ENCODE assay signal across 21 cellular contexts in genomic region chr2:98543214-98543613, GRCh38.
"Had no signal": no experiment of that assay in that cellular context is flagged by ENCODE, and none has a peak within 500 bp of the region (broad histone marks: within the 10 kb centered on the region; RNA-seq: fewer than 3 reads in every experiment).

No MANE protein-coding gene starts in this region.

- DNase-seq: activated CD4-positive, alpha-beta T cell treated with anti-CD3 and anti-CD28 coated beads, Interleukin-2, amount 10 ng/mL, durations not matched to agents 7 days and 5 days; activated CD8-positive, alpha-beta T cell treated with anti-CD3 and anti-CD28 coated beads for 36 hours; activated naive CD4-positive, alpha-beta T cell; activated T-cell treated with anti-CD3 and anti-CD28 coated beads, Interleukin-2, amount 50 U/mL, for 4 hours; left ventricle myocardium superior; posterior cingulate gyrus; right cardiac atrium; T-helper 1 cell; uterus had no signal

- H3K9me3 Mint-ChIP-seq: activated CD4-positive, alpha-beta T cell treated with anti-CD3 and anti-CD28 coated beads, Interleukin-2, amount 10 ng/mL, durations not matched to agents 7 days and 5 days; activated CD8-positive, alpha-beta T cell treated with anti-CD3 and anti-CD28 coated beads for 36 hours; activated naive CD4-positive, alpha-beta T cell treated with anti-CD3 and anti-CD28 coated beads, Interleukin-2, amount 50 U/mL, for 72 hours; activated T-cell treated with anti-CD3 and anti-CD28 coated beads, Interleukin-2, amount 50 U/mL, for 4 hours; brain; nephron; stimulated activated naive CD8-positive, alpha-beta T cell treated with anti-CD3 and anti-CD28 coated beads, Interleukin-15, Interleukin-2, amounts not matched to agents 100 ng/mL and 50 ng/mL, for 24 hours; type B pancreatic cell had no signal

- H3K4me1 Mint-ChIP-seq: brain had no signal

- H3K27me3 ChIP-seq: adrenal gland, ascending aorta, uterus had no signal

- H3K36me3 ChIP-seq: uterus had no signal

- H3K4me1 ChIP-seq: adrenal gland, ascending aorta, uterus had no signal

- H3K27ac Mint-ChIP-seq: activated CD8-positive, alpha-beta T cell treated with anti-CD3 and anti-CD28 coated beads for 36 hours; nephron; stimulated activated naive CD8-positive, alpha-beta T cell treated with anti-CD3 and anti-CD28 coated beads, Interleukin-15, Interleukin-2, amounts not matched to agents 100 ng/mL and 50 ng/mL, for 24 hours; type B pancreatic cell had no signal

- H3K27me3 Mint-ChIP-seq: activated CD4-positive, alpha-beta T cell treated with anti-CD3 and anti-CD28 coated beads, Interleukin-2, amount 10 ng/mL, durations not matched to agents 7 days and 5 days; activated CD8-positive, alpha-beta T cell treated with anti-CD3 and anti-CD28 coated beads for 36 hours; brain; stimulated activated naive CD8-positive, alpha-beta T cell treated with anti-CD3 and anti-CD28 coated beads, Interleukin-15, Interleukin-2, amounts not matched to agents 100 ng/mL and 50 ng/mL, for 24 hours; type B pancreatic cell had no signal

- ATAC-seq: activated CD8-positive, alpha-beta T cell treated with anti-CD3 and anti-CD28 coated beads for 36 hours; activated naive CD4-positive, alpha-beta T cell treated with anti-CD3 and anti-CD28 coated beads, Interleukin-2, amount 50 U/mL, for 72 hours; activated T-cell treated with anti-CD3 and anti-CD28 coated beads, Interleukin-2, amount 50 U/mL, for 4 hours; left ventricle myocardium superior had no signal

- FAIRE-seq: frontal cortex, islet of Langerhans had no signal

- H3K9me3 ChIP-seq: adrenal gland, ascending aorta, thoracic aorta, uterus had no signal

- H3K4me3 ChIP-seq: adrenal gland, ascending aorta, thoracic aorta, uterus had no signal

- H3K27ac ChIP-seq: adrenal gland, ascending aorta, epithelial cell of prostate, thoracic aorta, uterus, VCaP had no signal

- H3K4me3 Mint-ChIP-seq: activated CD4-positive, alpha-beta T cell treated with anti-CD3 and anti-CD28 coated beads, Interleukin-2, amount 10 ng/mL, durations not matched to agents 7 days and 5 days; activated CD8-positive, alpha-beta T cell treated with anti-CD3 and anti-CD28 coated beads for 36 hours; activated T-cell treated with anti-CD3 and anti-CD28 coated beads, Interleukin-2, amount 50 U/mL, for 4 hours; brain; nephron; stimulated activated naive CD8-positive, alpha-beta T cell treated with anti-CD3 and anti-CD28 coated beads, Interleukin-15, Interleukin-2, amounts not matched to agents 100 ng/mL and 50 ng/mL, for 24 hours; type B pancreatic cell had no signal
